In genomic region chr10:92839191-92840085, GRCh38 we compare ENCODE assay signal across 9 cellular contexts. TPM values are rescaled to one million over a fixed set of nuclear protein-coding genes. Genes with fewer than 3 reads are reported as not detected.
DNase-seq lines count a peak whose midpoint lies in the region; ATAC-seq and TF ChIP-seq lines count a peak whose summit lies in the region.
"Had no signal": no experiment of that assay in that cellular context is flagged by ENCODE, and none has a peak within 500 bp of the region (broad histone marks: within the 10 kb centered on the region; RNA-seq: fewer than 3 reads in every experiment).

No MANE protein-coding gene starts in this region.

- ATAC-seq in Right ventricle myocardium superior (ENCODE audit: poor library complexity), result no peak
- ATAC-seq in GM18498 (IDR thresholded peaks at IDR 0.05; ENCODE audit: unreplicated experiment), result no peak
- no peak for ATAC-seq in GM18867 (IDR thresholded peaks at IDR 0.05; ENCODE audit: unreplicated experiment)

- DNase-seq in NCI-H2227 (lab: John Stamatoyannopoulos, UW; ENCODE audit: unreplicated experiment), result peak; percentile 71
- DNase-seq in activated T-cell treated with anti-CD3 and anti-CD28 coated beads for 48 hours (ENCODE audit: low read depth), result peak; percentile 59
- DNase-seq in Right ventricle myocardium superior, result peak; percentile 82
- peak; percentile 51 to 69 for DNase-seq in stimulated activated CD4-positive, alpha-beta T cell treated with anti-CD3 and anti-CD28 coated beads, Interleukin-15, amount 100 ng/mL, for 48 hours (ENCODE audit: low read depth in 2 of 2)
- DNase-seq in NK-92 (lab: John Stamatoyannopoulos, UW; ENCODE audit: unreplicated experiment), result no peak
- DNase-seq: activated B cell treated with CpG ODN at 0.5 μM for 24 hours had no signal

- intact Hi-C loops in Right ventricle myocardium superior (cut with DNase I), result loop anchor here (5.0 kb wide), 1 partner anchor 38 kb away; no protein-coding TSS in a partner anchor

- TF ChIP-seq CTCF in GM12873 (IDR thresholded peaks at IDR 0.05; ENCODE audit: insufficient read depth, low read depth, low read length, missing control alignments), result peak; percentile 75

RNA-seq across cellular contexts. Expression of gene EXOC6, which starts 8.9 kb away (rescaled TPM):
- 9.9 TPM for total RNA-seq in Right ventricle myocardium superior
